In genomic region chr17:64145751-64146417, GRCh38 we compare ENCODE assay signal across 1 cellular context.
TF ChIP-seq lines count a peak whose summit lies in the region.

No MANE protein-coding gene starts in this region.

TF ChIP-seq in HepG2, 621 proteins besides CTCF, POLR2A, EP300 and RAD21 (continued from another document and continues in another):
- TF ChIP-seq ZNF512B (CRISPR knock-in tag; IDR thresholded peaks at IDR 0.05; ENCODE audit: borderline replicate concordance) (peak; percentile 98; the same call in 1 of the 2 replicates), ZNF766 (CRISPR knock-in tag; IDR thresholded peaks at IDR 0.05; ENCODE audit: borderline replicate concordance) (no peak; the same call in 1 of the 2 replicates), TCF7L2 (IDR thresholded peaks at IDR 0.05; ENCODE audit: low read depth, low read length) (no peak), ZNF138 (CRISPR knock-in tag; IDR thresholded peaks at IDR 0.05; ENCODE audit: low read depth) (peak; percentile 94), ZNF276 (CRISPR knock-in tag; IDR thresholded peaks at IDR 0.05; ENCODE audit: low read depth) (peak; percentile 93), DR1 (CRISPR knock-in tag; IDR thresholded peaks at IDR 0.05) (peak; percentile 100), ZNF670 (CRISPR knock-in tag; IDR thresholded peaks at IDR 0.05; ENCODE audit: borderline replicate concordance) (peak; percentile 100), ZMAT3 (CRISPR knock-in tag; conservative IDR thresholded peaks at IDR 0.05) (peak; percentile 94), DNMT1 (CRISPR knock-in tag; IDR thresholded peaks at IDR 0.05) (no peak), THAP11 (CRISPR knock-in tag; IDR thresholded peaks at IDR 0.05) (peak; percentile 91), ZBTB8A (CRISPR knock-in tag; IDR thresholded peaks at IDR 0.05; ENCODE audit: borderline replicate concordance, low read depth) (no peak), FIP1L1 (IDR thresholded peaks at IDR 0.05; ENCODE audit: borderline replicate concordance, insufficient read depth, low read depth, low read length) (peak; percentile 89; the same call in 1 of the 2 replicates), NFAT5 (CRISPR knock-in tag; IDR thresholded peaks at IDR 0.05) (no peak; the same call in 1 of the 2 replicates), SALL1 (CRISPR knock-in tag; IDR thresholded peaks at IDR 0.05) (peak; percentile 96), ZSCAN21 (CRISPR knock-in tag; IDR thresholded peaks at IDR 0.05; ENCODE audit: borderline replicate concordance) (peak; percentile 96), ZFP90 (CRISPR knock-in tag; IDR thresholded peaks at IDR 0.05; ENCODE audit: borderline replicate concordance) (peak; percentile 74; the same call in 1 of the 2 replicates), KDM6A (CRISPR knock-in tag; IDR thresholded peaks at IDR 0.05; ENCODE audit: low read depth) (no peak), JARID2 (CRISPR knock-in tag; IDR thresholded peaks at IDR 0.05; ENCODE audit: insufficient replicate concordance) (peak; percentile 93), ZNF382 (CRISPR knock-in tag; IDR thresholded peaks at IDR 0.05; ENCODE audit: borderline replicate concordance) (no peak), BRCA1 (CRISPR knock-in tag; IDR thresholded peaks at IDR 0.05) (peak; percentile 94), MLLT10 (CRISPR knock-in tag; IDR thresholded peaks at IDR 0.05) (peak; percentile 80; the same call in 1 of the 2 replicates), ZNF205 (CRISPR knock-in tag; IDR thresholded peaks at IDR 0.05) (peak; percentile 95), ARNT2 (CRISPR knock-in tag; IDR thresholded peaks at IDR 0.05; ENCODE audit: low read depth) (peak; percentile 92), ETV5 (CRISPR knock-in tag; IDR thresholded peaks at IDR 0.05; ENCODE audit: borderline replicate concordance) (peak; percentile 57; the same call in 1 of the 2 replicates), SUZ12 (IDR thresholded peaks at IDR 0.05; ENCODE audit: low read depth, low read length) (no peak), ZNF883 (CRISPR knock-in tag; IDR thresholded peaks at IDR 0.05; ENCODE audit: not compliant biosample characterization) (peak; percentile 28), HCFC1 (IDR thresholded peaks at IDR 0.05; ENCODE audit: low read depth, low read length) (peak; percentile 62)
- TF ChIP-seq, protein P1, sequence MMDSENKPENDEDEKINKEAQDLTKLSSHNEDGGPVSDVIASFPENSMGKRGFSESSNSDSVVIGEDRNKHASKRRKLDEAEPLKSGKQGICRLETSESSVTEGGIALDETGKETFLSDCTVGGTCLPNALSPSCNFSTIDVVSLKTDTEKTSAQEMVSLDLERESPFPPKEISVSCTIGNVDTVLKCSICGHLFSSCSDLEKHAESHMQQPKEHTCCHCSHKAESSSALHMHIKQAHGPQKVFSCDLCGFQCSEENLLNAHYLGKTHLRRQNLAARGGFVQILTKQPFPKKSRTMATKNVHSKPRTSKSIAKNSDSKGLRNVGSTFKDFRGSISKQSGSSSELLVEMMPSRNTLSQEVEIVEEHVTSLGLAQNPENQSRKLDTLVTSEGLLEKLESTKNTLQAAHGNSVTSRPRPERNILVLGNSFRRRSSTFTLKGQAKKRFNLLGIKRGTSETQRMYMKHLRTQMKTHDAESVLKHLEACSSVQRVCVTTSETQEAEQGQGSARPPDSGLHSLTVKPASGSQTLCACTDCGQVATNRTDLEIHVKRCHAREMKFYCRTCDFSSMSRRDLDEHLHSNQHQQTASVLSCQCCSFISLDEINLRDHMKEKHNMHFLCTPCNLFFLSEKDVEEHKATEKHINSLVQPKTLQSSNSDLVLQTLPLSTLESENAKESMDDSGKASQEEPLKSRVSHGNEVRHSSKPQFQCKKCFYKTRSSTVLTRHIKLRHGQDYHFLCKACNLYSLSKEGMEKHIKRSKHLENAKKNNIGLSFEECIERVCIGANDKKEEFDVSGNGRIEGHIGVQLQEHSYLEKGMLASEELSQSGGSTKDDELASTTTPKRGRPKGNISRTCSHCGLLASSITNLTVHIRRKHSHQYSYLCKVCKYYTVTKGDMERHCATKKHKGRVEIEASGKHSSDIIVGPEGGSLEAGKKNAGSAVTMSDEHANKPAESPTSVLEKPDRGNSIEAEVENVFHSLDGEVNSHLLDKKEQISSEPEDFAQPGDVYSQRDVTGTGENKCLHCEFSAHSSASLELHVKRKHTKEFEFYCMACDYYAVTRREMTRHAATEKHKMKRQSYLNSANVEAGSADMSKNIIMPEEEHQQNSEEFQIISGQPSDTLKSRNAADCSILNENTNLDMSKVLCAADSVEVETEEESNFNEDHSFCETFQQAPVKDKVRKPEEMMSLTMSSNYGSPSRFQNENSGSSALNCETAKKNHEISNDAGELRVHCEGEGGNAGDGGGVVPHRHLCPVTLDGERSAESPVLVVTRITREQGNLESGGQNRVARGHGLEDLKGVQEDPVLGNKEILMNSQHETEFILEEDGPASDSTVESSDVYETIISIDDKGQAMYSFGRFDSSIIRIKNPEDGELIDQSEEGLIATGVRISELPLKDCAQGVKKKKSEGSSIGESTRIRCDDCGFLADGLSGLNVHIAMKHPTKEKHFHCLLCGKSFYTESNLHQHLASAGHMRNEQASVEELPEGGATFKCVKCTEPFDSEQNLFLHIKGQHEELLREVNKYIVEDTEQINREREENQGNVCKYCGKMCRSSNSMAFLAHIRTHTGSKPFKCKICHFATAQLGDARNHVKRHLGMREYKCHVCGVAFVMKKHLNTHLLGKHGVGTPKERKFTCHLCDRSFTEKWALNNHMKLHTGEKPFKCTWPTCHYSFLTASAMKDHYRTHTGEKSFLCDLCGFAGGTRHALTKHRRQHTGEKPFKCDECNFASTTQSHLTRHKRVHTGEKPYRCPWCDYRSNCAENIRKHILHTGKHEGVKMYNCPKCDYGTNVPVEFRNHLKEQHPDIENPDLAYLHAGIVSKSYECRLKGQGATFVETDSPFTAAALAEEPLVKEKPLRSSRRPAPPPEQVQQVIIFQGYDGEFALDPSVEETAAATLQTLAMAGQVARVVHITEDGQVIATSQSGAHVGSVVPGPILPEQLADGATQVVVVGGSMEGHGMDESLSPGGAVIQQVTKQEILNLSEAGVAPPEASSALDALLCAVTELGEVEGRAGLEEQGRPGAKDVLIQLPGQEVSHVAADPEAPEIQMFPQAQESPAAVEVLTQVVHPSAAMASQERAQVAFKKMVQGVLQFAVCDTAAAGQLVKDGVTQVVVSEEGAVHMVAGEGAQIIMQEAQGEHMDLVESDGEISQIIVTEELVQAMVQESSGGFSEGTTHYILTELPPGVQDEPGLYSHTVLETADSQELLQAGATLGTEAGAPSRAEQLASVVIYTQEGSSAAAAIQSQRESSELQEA (CRISPR knock-in tag; IDR thresholded peaks at IDR 0.05; ENCODE audit: not compliant biosample characterization), result peak; percentile 53
- TF ChIP-seq, protein P2, sequence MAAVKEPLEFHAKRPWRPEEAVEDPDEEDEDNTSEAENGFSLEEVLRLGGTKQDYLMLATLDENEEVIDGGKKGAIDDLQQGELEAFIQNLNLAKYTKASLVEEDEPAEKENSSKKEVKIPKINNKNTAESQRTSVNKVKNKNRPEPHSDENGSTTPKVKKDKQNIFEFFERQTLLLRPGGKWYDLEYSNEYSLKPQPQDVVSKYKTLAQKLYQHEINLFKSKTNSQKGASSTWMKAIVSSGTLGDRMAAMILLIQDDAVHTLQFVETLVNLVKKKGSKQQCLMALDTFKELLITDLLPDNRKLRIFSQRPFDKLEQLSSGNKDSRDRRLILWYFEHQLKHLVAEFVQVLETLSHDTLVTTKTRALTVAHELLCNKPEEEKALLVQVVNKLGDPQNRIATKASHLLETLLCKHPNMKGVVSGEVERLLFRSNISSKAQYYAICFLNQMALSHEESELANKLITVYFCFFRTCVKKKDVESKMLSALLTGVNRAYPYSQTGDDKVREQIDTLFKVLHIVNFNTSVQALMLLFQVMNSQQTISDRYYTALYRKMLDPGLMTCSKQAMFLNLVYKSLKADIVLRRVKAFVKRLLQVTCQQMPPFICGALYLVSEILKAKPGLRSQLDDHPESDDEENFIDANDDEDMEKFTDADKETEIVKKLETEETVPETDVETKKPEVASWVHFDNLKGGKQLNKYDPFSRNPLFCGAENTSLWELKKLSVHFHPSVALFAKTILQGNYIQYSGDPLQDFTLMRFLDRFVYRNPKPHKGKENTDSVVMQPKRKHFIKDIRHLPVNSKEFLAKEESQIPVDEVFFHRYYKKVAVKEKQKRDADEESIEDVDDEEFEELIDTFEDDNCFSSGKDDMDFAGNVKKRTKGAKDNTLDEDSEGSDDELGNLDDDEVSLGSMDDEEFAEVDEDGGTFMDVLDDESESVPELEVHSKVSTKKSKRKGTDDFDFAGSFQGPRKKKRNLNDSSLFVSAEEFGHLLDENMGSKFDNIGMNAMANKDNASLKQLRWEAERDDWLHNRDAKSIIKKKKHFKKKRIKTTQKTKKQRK (IDR thresholded peaks at IDR 0.05; ENCODE audit: low read length), result no peak
- TF ChIP-seq, protein P3, sequence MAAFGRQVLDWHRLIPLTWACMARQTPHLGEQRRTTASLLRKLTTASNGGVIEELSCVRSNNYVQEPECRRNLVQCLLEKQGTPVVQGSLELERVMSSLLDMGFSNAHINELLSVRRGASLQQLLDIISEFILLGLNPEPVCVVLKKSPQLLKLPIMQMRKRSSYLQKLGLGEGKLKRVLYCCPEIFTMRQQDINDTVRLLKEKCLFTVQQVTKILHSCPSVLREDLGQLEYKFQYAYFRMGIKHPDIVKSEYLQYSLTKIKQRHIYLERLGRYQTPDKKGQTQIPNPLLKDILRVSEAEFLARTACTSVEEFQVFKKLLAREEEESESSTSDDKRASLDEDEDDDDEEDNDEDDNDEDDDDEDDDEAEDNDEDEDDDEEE (CRISPR knock-in tag; IDR thresholded peaks at IDR 0.05), result peak; percentile 89
- TF ChIP-seq, protein P4, sequence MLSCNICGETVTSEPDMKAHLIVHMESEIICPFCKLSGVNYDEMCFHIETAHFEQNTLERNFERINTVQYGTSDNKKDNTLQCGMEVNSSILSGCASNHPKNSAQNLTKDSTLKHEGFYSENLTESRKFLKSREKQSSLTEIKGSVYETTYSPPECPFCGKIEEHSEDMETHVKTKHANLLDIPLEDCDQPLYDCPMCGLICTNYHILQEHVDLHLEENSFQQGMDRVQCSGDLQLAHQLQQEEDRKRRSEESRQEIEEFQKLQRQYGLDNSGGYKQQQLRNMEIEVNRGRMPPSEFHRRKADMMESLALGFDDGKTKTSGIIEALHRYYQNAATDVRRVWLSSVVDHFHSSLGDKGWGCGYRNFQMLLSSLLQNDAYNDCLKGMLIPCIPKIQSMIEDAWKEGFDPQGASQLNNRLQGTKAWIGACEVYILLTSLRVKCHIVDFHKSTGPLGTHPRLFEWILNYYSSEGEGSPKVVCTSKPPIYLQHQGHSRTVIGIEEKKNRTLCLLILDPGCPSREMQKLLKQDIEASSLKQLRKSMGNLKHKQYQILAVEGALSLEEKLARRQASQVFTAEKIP (CRISPR knock-in tag; IDR thresholded peaks at IDR 0.05; ENCODE audit: borderline replicate concordance), result no peak
